Comparison of ENCODE assay signal across 10 cellular contexts in genomic region chr5:105506692-105507277, GRCh38.
A peak's percentile ranks its signal among the peaks of the same experiment; 100 is the strongest.
DNase-seq lines count a peak whose midpoint lies in the region; ATAC-seq, FAIRE-seq and TF ChIP-seq lines count a peak whose summit lies in the region.
"Had no signal": no experiment of that assay in that cellular context is flagged by ENCODE, and none has a peak within 500 bp of the region (broad histone marks: within the 10 kb centered on the region; RNA-seq: fewer than 3 reads in every experiment).

No MANE protein-coding gene starts in this region.

- no peak for FAIRE-seq in bronchial epithelial cell (lab: Jason Lieb, UNC)

- no peak overlapping the region for H2AFZ ChIP-seq in MM.1S (ENCODE audit: low read length)

- no peaks in the 10 kb centered on the region for H3K4me1 ChIP-seq in MM.1S (ENCODE audit: low read length)
- H3K4me1 ChIP-seq: body of pancreas had no signal

- peak; percentile 54 for TF ChIP-seq CTCF in GM13977 (IDR thresholded peaks at IDR 0.05; ENCODE audit: extremely low read depth, insufficient read depth, missing control alignments)
- peak; percentile 23 for TF ChIP-seq CTCF in MM.1S (IDR thresholded peaks at IDR 0.05; ENCODE audit: low read length)
- peak; percentile 20 for TF ChIP-seq CTCF in bronchial epithelial cell (IDR thresholded peaks at IDR 0.05; ENCODE audit: insufficient read depth, low read length, severe bottlenecking)
- TF ChIP-seq CTCF in osteocyte (IDR thresholded peaks at IDR 0.05) = peak; percentile 43

- H3K4me1 Mint-ChIP-seq in osteocyte (ENCODE audit: unreplicated experiment) = peaks cover 3% of the 10 kb centered on the region
- H3K4me1 Mint-ChIP-seq: memory B cell had no signal

- no peaks in the 10 kb centered on the region for H3K9me2 ChIP-seq in MM.1S (replicated peaks; ENCODE audit: insufficient read depth, low read length)

- H3K9me3 ChIP-seq in MM.1S (replicated peaks; ENCODE audit: insufficient read depth, low read length) = no peaks in the 10 kb centered on the region
- H3K9me3 ChIP-seq: body of pancreas had no signal

- no peak overlapping the region for H3K27ac Mint-ChIP-seq in osteocyte (ENCODE audit: unreplicated experiment)
- H3K27ac Mint-ChIP-seq: memory B cell had no signal

- peak; percentile 7 for DNase-seq in GM13977 (ENCODE audit: low spot score)
- DNase-seq in MM.1S = peak; percentile 16
- DNase-seq in bronchial epithelial cell (ENCODE audit: low read depth) = peak; percentile 7
- no peak for DNase-seq in osteocyte (ENCODE audit: extremely low spot score, unreplicated experiment)
- DNase-seq in stimulated activated CD4-positive, alpha-beta T cell treated with anti-CD3 and anti-CD28 coated beads, Interleukin-2, amount 100 ng/mL, for 48 hours = no peak
- DNase-seq: T-helper 9 cell had no signal

- peaks cover 2% of the 10 kb centered on the region for H3K9me3 Mint-ChIP-seq in osteocyte (ENCODE audit: unreplicated experiment)

- no peak overlapping the region for H3K9ac ChIP-seq in MM.1S (ENCODE audit: low read length)

- H3K27me3 Mint-ChIP-seq in osteocyte (ENCODE audit: unreplicated experiment) = no peaks in the 10 kb centered on the region
- H3K27me3 Mint-ChIP-seq: memory B cell had no signal

- no peak overlapping the region for H3K27ac ChIP-seq in MM.1S (ENCODE audit: low read length)
- H3K27ac ChIP-seq: body of pancreas had no signal

- no peaks in the 10 kb centered on the region for H4K20me1 ChIP-seq in MM.1S (ENCODE audit: insufficient read depth, low read length)

- no peak overlapping the region for H3K4me2 ChIP-seq in MM.1S (ENCODE audit: low read depth, low read length)

- H3F3A ChIP-seq in MM.1S (ENCODE audit: insufficient read depth, low read length) = no peaks in the 10 kb centered on the region

- H3K36me3 Mint-ChIP-seq in osteocyte (ENCODE audit: unreplicated experiment) = no peaks in the 10 kb centered on the region
- H3K36me3 Mint-ChIP-seq: memory B cell had no signal

- H3K4me3 Mint-ChIP-seq in osteocyte (ENCODE audit: unreplicated experiment) = no peak overlapping the region
- H3K4me3 Mint-ChIP-seq: memory B cell had no signal

- H3K79me2 ChIP-seq in MM.1S (ENCODE audit: low read length) = no peaks in the 10 kb centered on the region

- H3K36me3 ChIP-seq in MM.1S (replicated peaks; ENCODE audit: insufficient read depth, low read length) = no peaks in the 10 kb centered on the region
- no peaks in the 10 kb centered on the region for H3K36me3 ChIP-seq in bronchial epithelial cell (ENCODE audit: control insufficient read depth, insufficient read depth, low read length)

- no peaks in the 10 kb centered on the region for H3K27me3 ChIP-seq in MM.1S (replicated peaks; ENCODE audit: insufficient read depth, low read length)
- H3K27me3 ChIP-seq in bronchial epithelial cell (ENCODE audit: control insufficient read depth, insufficient read depth, low read length) = no peaks in the 10 kb centered on the region
- H3K27me3 ChIP-seq: body of pancreas had no signal

- no peak overlapping the region for H3K4me3 ChIP-seq in MM.1S (ENCODE audit: low read length)
- H3K4me3 ChIP-seq in bronchial epithelial cell (ENCODE audit: low read depth, low read length) = no peak overlapping the region
- H3K4me3 ChIP-seq: body of pancreas had no signal

- in situ Hi-C loops in GM13977 (cut with MboI; ENCODE audit: low pct_unique_long_range_greater_than_20kb, low sequenced_read_pairs, unreplicated experiment) = no loop called here

- ATAC-seq in HG03565 (IDR thresholded peaks at IDR 0.05; ENCODE audit: unreplicated experiment) (no peak), GM21367 (IDR thresholded peaks at IDR 0.05; ENCODE audit: unreplicated experiment) (no peak)
- ATAC-seq: body of pancreas had no signal

Comparison
In these comparisons a context has a peak if more than half of its experiments do, and no peak if none do; other contexts are left out.
1. DNase-seq: peak in GM13977 (single experiment), MM.1S (single experiment) and bronchial epithelial cell (single experiment); none in osteocyte (single experiment) and stimulated activated CD4-positive, alpha-beta T cell treated with anti-CD3 and anti-CD28 coated beads, Interleukin-2, amount 100 ng/mL, for 48 hours (0 of 2).
2. Peak in every context shown above with its lines, with median percentiles within 50 percentile points of each other: CTCF ChIP-seq.